8 cellular contexts compared by ENCODE assay signal in genomic region chr12:124453419-124454351, GRCh38.
A peak's percentile ranks its signal among the peaks of the same experiment; 100 is the strongest.
DNase-seq lines count a peak whose midpoint lies in the region; ATAC-seq, FAIRE-seq and TF ChIP-seq lines count a peak whose summit lies in the region.

No MANE protein-coding gene starts in this region.

- H3K4me1 ChIP-seq in lung (ENCODE audit: control insufficient read depth in 2 of 2, insufficient read depth in 2 of 2, low read length in 2 of 2): peaks cover 16 to 34% of the 10 kb centered on the region in 2 donors
- no peaks in the 10 kb centered on the region for H3K4me1 ChIP-seq in Caco-2

- POLR2A ChIA-PET in WTC11 (lab: Charles Lee): interaction anchor here (1.1 kb wide), 1 partner anchor 9 kb away, joined by 3 read pairs; no protein-coding TSS in a partner anchor
- POLR2A ChIA-PET in Caco-2 (lab: Charles Lee): no interaction called here

- H3K27ac Mint-ChIP-seq in WTC11 (peak overlapping the region; percentile 65; the same call in 1 of the 2 replicates), Caco-2 (ENCODE audit: unreplicated experiment) (no peak overlapping the region)

- no peak overlapping the region for H3K4me3 ChIP-seq in bronchial epithelial cell (ENCODE audit: low read depth, low read length)
- H3K4me3 ChIP-seq in lung: no peak overlapping the region
- no peak overlapping the region for H3K4me3 ChIP-seq in Caco-2 (ENCODE audit: low read depth, low read length)

- BruUV-seq in Caco-2 (replicated peaks; lab: Mats Ljungman, UMichigan): no TSS peak

- H3K9me3 ChIP-seq in lung (ENCODE audit: control insufficient read depth in 2 of 2, insufficient read depth in 1 of 2, low read length in 1 of 2): no peaks in the 10 kb centered on the region
- H3K9me3 ChIP-seq in Caco-2: no peaks in the 10 kb centered on the region

- H3K36me3 ChIP-seq in bronchial epithelial cell (ENCODE audit: control insufficient read depth, insufficient read depth, low read length): peaks cover 18% of the 10 kb centered on the region
- peaks cover 0 to 20% of the 10 kb centered on the region in 2 donors for H3K36me3 ChIP-seq in lung (ENCODE audit: control insufficient read depth in 2 of 2, insufficient read depth in 2 of 2, low read length in 2 of 2)
- H3K36me3 ChIP-seq in Caco-2 (ENCODE audit: control insufficient read depth, insufficient read depth, low read length): no peaks in the 10 kb centered on the region; the same call in 1 of the 2 replicates

- no peaks in the 10 kb centered on the region for H3K9me3 Mint-ChIP-seq in WTC11
- no peaks in the 10 kb centered on the region for H3K9me3 Mint-ChIP-seq in Caco-2 (ENCODE audit: unreplicated experiment)

- peak; percentile 68 for ATAC-seq in GM21423 (IDR thresholded peaks at IDR 0.05; ENCODE audit: unreplicated experiment)
- ATAC-seq in WTC11: no peak
- ATAC-seq in lung (ENCODE audit: insufficient read depth, low FRiP score): peak; percentile 75

- no peaks in the 10 kb centered on the region for H3K27me3 ChIP-seq in bronchial epithelial cell (ENCODE audit: control insufficient read depth, insufficient read depth, low read length)
- no peaks in the 10 kb centered on the region for H3K27me3 ChIP-seq in lung (ENCODE audit: control insufficient read depth, insufficient read depth)
- H3K27me3 ChIP-seq in Caco-2 (replicated peaks; ENCODE audit: control insufficient read depth, insufficient read depth, low read length): no peaks in the 10 kb centered on the region

- TF ChIP-seq CTCF in WTC11 (IDR thresholded peaks at IDR 0.05) (no peak), bronchial epithelial cell (IDR thresholded peaks at IDR 0.05; ENCODE audit: insufficient read depth, low read length, severe bottlenecking) (no peak), lung (IDR thresholded peaks at IDR 0.05; ENCODE audit: control extremely low read depth, extremely low read depth) (no peak), Caco-2 (IDR thresholded peaks at IDR 0.05; ENCODE audit: insufficient read depth in 1 of 2, low read depth in 1 of 2, low read length in 1 of 2, severe bottlenecking in 1 of 2, unreplicated experiment in 1 of 2) (no peak)

- FAIRE-seq in bronchial epithelial cell (lab: Jason Lieb, UNC): no peak

- intact Hi-C loops in Caco-2 (cut with micrococcal nuclease; ENCODE audit: unreplicated experiment): no loop called here

- peak overlapping the region; percentile 85 to 89 for H3K27ac ChIP-seq in lung (ENCODE audit: low read depth in 1 of 2, low read length in 1 of 2)

- CTCF ChIA-PET in WTC11 (lab: Charles Lee) (no interaction called here), Caco-2 (lab: Charles Lee) (interaction anchor here (0.6 kb wide), 1 partner anchor 93 kb away, joined by 5 read pairs; no protein-coding TSS in a partner anchor)

- no peak overlapping the region for H3K4me3 Mint-ChIP-seq in WTC11
- no peak overlapping the region for H3K4me3 Mint-ChIP-seq in Caco-2 (ENCODE audit: unreplicated experiment)

- peaks cover 13% of the 10 kb centered on the region for H3K4me1 Mint-ChIP-seq in WTC11
- no peaks in the 10 kb centered on the region for H3K4me1 Mint-ChIP-seq in Caco-2 (ENCODE audit: low read depth, unreplicated experiment)

- 22 to 36% methylated on average over 26 to 27 of the region's 27 CpGs for WGBS in lung, 2 donors

- H3K27me3 Mint-ChIP-seq in WTC11 (ENCODE audit: low read depth) (no peaks in the 10 kb centered on the region), Caco-2 (ENCODE audit: insufficient read depth, unreplicated experiment) (no peaks in the 10 kb centered on the region)

- DNase-seq in D341Med (ENCODE audit: low spot score) (peak; percentile 61), HT-29 (ENCODE audit: low spot score) (peak; percentile 89), WTC11 (ENCODE audit: low spot score) (no peak), bronchial epithelial cell (ENCODE audit: low read depth) (peak; percentile 21), lung (ENCODE audit: low spot score) (peak; percentile 74), Caco-2 (no peak)
- peak; percentile 78 to 80 for DNase-seq in stimulated activated CD8-positive, alpha-beta memory T cell treated with anti-CD3 and anti-CD28 coated beads, Interleukin-15, amount 100 ng/mL, for 4 hours (ENCODE audit: low read depth in 2 of 2)

- peaks cover 15% of the 10 kb centered on the region; the same call in 1 of the 2 replicates for H3K36me3 Mint-ChIP-seq in WTC11
- peaks cover 50% of the 10 kb centered on the region for H3K36me3 Mint-ChIP-seq in Caco-2 (ENCODE audit: insufficient read depth, unreplicated experiment)

TF ChIP-seq in WTC11, 78 proteins besides CTCF, POLR2A, EP300 and RAD21 (continues in another document):
- TF ChIP-seq, protein P1, sequence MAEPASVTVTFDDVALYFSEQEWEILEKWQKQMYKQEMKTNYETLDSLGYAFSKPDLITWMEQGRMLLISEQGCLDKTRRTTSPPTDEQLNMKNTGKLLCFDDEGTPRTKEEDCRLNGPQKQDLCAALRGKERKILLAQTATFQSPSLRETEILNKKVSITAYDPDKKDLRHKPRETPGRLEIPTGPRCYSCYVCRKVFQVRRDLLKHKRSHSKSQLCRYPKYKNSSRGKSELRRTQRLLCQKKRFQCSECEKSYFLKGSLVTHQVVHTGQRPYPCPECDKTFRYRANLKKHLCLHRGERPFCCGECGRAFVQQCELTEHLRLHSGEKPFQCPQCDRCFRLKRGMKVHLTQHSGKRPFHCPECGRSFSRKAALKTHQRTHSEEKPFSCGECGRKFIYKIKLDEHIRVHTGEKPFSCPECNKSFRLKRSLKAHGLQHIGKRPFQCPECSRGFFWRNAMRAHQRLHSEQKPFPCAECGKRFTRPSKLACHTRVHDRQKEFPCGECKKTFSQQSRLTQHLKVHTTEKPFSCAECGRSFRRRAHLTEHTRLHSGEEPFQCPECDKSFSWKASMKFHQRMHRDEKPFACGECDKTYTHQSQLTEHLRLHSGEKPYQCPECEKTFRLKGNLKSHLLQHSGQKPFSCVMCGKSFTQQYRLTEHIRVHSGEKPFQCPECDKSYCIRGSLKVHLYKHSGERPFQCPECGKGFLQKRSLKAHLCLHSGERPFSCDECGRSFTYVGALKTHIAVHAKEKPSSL (CRISPR knock-in tag; conservative IDR thresholded peaks at IDR 0.05): no peak
- no peak for TF ChIP-seq NR1H2 (CRISPR knock-in tag; IDR thresholded peaks at IDR 0.05)
- TF ChIP-seq, protein P2, sequence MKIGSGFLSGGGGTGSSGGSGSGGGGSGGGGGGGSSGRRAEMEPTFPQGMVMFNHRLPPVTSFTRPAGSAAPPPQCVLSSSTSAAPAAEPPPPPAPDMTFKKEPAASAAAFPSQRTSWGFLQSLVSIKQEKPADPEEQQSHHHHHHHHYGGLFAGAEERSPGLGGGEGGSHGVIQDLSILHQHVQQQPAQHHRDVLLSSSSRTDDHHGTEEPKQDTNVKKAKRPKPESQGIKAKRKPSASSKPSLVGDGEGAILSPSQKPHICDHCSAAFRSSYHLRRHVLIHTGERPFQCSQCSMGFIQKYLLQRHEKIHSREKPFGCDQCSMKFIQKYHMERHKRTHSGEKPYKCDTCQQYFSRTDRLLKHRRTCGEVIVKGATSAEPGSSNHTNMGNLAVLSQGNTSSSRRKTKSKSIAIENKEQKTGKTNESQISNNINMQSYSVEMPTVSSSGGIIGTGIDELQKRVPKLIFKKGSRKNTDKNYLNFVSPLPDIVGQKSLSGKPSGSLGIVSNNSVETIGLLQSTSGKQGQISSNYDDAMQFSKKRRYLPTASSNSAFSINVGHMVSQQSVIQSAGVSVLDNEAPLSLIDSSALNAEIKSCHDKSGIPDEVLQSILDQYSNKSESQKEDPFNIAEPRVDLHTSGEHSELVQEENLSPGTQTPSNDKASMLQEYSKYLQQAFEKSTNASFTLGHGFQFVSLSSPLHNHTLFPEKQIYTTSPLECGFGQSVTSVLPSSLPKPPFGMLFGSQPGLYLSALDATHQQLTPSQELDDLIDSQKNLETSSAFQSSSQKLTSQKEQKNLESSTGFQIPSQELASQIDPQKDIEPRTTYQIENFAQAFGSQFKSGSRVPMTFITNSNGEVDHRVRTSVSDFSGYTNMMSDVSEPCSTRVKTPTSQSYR (CRISPR knock-in tag; IDR thresholded peaks at IDR 0.05): no peak
- no peak for TF ChIP-seq ARID4B (CRISPR knock-in tag; IDR thresholded peaks at IDR 0.05; ENCODE audit: borderline replicate concordance)
- no peak for TF ChIP-seq E2F1 (CRISPR knock-in tag; IDR thresholded peaks at IDR 0.05)

Comparison
In these comparisons a context has a peak if more than half of its experiments do, and no peak if none do; other contexts are left out.
1. DNase-seq: peak in D341Med (single experiment), HT-29 (single experiment), bronchial epithelial cell (single experiment), lung (single experiment) and stimulated activated CD8-positive, alpha-beta memory T cell treated with anti-CD3 and anti-CD28 coated beads, Interleukin-15, amount 100 ng/mL, for 4 hours (2 of 2); none in WTC11 (single experiment) and Caco-2 (0 of 2).